Comparison of ENCODE assay signal across 12 cellular contexts in genomic region chr13:34349091-34349722, GRCh38.
DNase-seq lines count a peak whose midpoint lies in the region; ATAC-seq, FAIRE-seq and TF ChIP-seq lines count a peak whose summit lies in the region.
"Had no signal": no experiment of that assay in that cellular context is flagged by ENCODE, and none has a peak within 500 bp of the region (broad histone marks: within the 10 kb centered on the region; RNA-seq: fewer than 3 reads in every experiment).

No MANE protein-coding gene starts in this region.

- CTCF ChIA-PET in CD4-positive, alpha-beta memory T cell (lab: Charles Lee; ENCODE audit: partially characterized antibody): no interaction called here

- no peaks in the 10 kb centered on the region for H3K79me1 ChIP-seq in mesenchymal stem cell (replicated peaks; ENCODE audit: low read length, poor library complexity, severe bottlenecking)

- H3K4me3 Mint-ChIP-seq in CD4-positive, alpha-beta memory T cell: no peak overlapping the region
- H3K4me3 Mint-ChIP-seq: CD8-positive, alpha-beta T cell had no signal

- WGBS in mesenchymal stem cell: 100% methylated on average over 1 of the region's 1 CpG

- H3K4me1 Mint-ChIP-seq in CD4-positive, alpha-beta memory T cell: no peaks in the 10 kb centered on the region

- H3K27me3 ChIP-seq in mesenchymal stem cell (ENCODE audit: control insufficient read depth in 1 of 2, insufficient read depth in 1 of 2, low read length in 2 of 2): no peaks in the 10 kb centered on the region
- H3K27me3 ChIP-seq in CD4-positive, alpha-beta memory T cell (ENCODE audit: insufficient read depth, low read length): no peaks in the 10 kb centered on the region

- TF ChIP-seq CTCF in choroid plexus epithelial cell (conservative IDR thresholded peaks at IDR 0.05; ENCODE audit: low read depth, low read length): no peak

- H3K4me3 ChIP-seq in choroid plexus epithelial cell (ENCODE audit: low read depth, low read length): no peak overlapping the region
- no peak overlapping the region for H3K4me3 ChIP-seq in mesenchymal stem cell (ENCODE audit: insufficient read depth in 1 of 2, low read depth in 1 of 2, low read length in 2 of 2)
- H3K4me3 ChIP-seq in CD4-positive, alpha-beta memory T cell (ENCODE audit: low read length in 2 of 2): no peak overlapping the region
- H3K4me3 ChIP-seq: dorsolateral prefrontal cortex had no signal

- peak overlapping the region; percentile 77 to 96 for H3K18ac ChIP-seq in mesenchymal stem cell (ENCODE audit: low read depth in 1 of 2, low read length in 2 of 2)

- no peak overlapping the region for H3K9ac ChIP-seq in mesenchymal stem cell (ENCODE audit: low read length)

- DNase-seq in ACHN: peak; percentile 84
- peak; percentile 24 for DNase-seq in HTR-8/SVneo (ENCODE audit: insufficient read length, low spot score)
- DNase-seq in choroid plexus epithelial cell (ENCODE audit: low read depth): peak; percentile 98
- DNase-seq in mesenchymal stem cell: peak; percentile 93
- no peak for DNase-seq in NCI-H2081 treated with DMSO at 0.1 percent for 48 hours (lab: John Stamatoyannopoulos, UW)
- no peak for DNase-seq in CD4-positive, alpha-beta memory T cell
- DNase-seq in GF-D8 (lab: John Stamatoyannopoulos, UW): no peak
- DNase-seq: CD8-positive, alpha-beta T cell; midbrain; RPMI8226 had no signal

- in situ Hi-C loops in ACHN (cut with HindIII; ENCODE audit: low pct_ligation_motif_present, low pct_unique_long_range_greater_than_20kb, low sequenced_read_pairs): no loop called here

- H3K4me1 ChIP-seq in mesenchymal stem cell (ENCODE audit: control insufficient read depth, insufficient read depth, low read depth, low read length): peaks cover 8% of the 10 kb centered on the region
- no peaks in the 10 kb centered on the region for H3K4me1 ChIP-seq in CD4-positive, alpha-beta memory T cell (ENCODE audit: insufficient read depth, low read length)

- peak overlapping the region; percentile 92 for H4K8ac ChIP-seq in mesenchymal stem cell (ENCODE audit: low read length)

- ATAC-seq in GM18858 (IDR thresholded peaks at IDR 0.05; ENCODE audit: unreplicated experiment): no peak
- ATAC-seq: CD8-positive, alpha-beta T cell had no signal

- peak overlapping the region; percentile 63 for H2BK5ac ChIP-seq in mesenchymal stem cell (ENCODE audit: low read depth, low read length, poor library complexity, severe bottlenecking)

- intact Hi-C loops in CD4-positive, alpha-beta memory T cell (cut with micrococcal nuclease): no loop called here

- H3K27me3 Mint-ChIP-seq in CD4-positive, alpha-beta memory T cell: peaks cover 0 to 1% of the 10 kb centered on the region in 2 donors

- H3K36me3 ChIP-seq in mesenchymal stem cell (ENCODE audit: control insufficient read depth in 1 of 2, insufficient read depth in 2 of 2, low read depth in 1 of 2, low read length in 2 of 2): no peaks in the 10 kb centered on the region
- no peaks in the 10 kb centered on the region for H3K36me3 ChIP-seq in CD4-positive, alpha-beta memory T cell (ENCODE audit: insufficient read depth, low read length)

- H2BK15ac ChIP-seq in mesenchymal stem cell (ENCODE audit: low read depth, poor library complexity, severe bottlenecking): no peak overlapping the region

- H4K91ac ChIP-seq in mesenchymal stem cell (ENCODE audit: low read length): peak overlapping the region; percentile 97

- H3K4ac ChIP-seq in mesenchymal stem cell (ENCODE audit: low read depth in 1 of 2, low read length in 2 of 2): peak overlapping the region; percentile 94 to 96

- H2BK12ac ChIP-seq in mesenchymal stem cell (ENCODE audit: low read length in 2 of 2): peak overlapping the region; percentile 97 to 99

- peak overlapping the region in 1 of 2 experiments; percentile 6 for H3K14ac ChIP-seq in mesenchymal stem cell (ENCODE audit: low read length in 2 of 2)

- H3K9me3 Mint-ChIP-seq in CD4-positive, alpha-beta memory T cell: peaks cover 0 to 10% (median 4%) of the 10 kb centered on the region in 8 donors
- H3K9me3 Mint-ChIP-seq: CD8-positive, alpha-beta T cell had no signal

- H3K36me3 Mint-ChIP-seq in CD4-positive, alpha-beta memory T cell: no peaks in the 10 kb centered on the region
- H3K36me3 Mint-ChIP-seq: CD8-positive, alpha-beta T cell had no signal

- H3K27ac Mint-ChIP-seq in CD4-positive, alpha-beta memory T cell: no peak overlapping the region
- H3K27ac Mint-ChIP-seq: CD8-positive, alpha-beta T cell had no signal

- no peak overlapping the region for H2BK120ac ChIP-seq in mesenchymal stem cell (ENCODE audit: low read depth, low read length)

- H2AFZ ChIP-seq in mesenchymal stem cell (ENCODE audit: low read depth, low read length): no peak overlapping the region

- H3K23ac ChIP-seq in mesenchymal stem cell (ENCODE audit: low read length in 2 of 2): peak overlapping the region in 1 of 2 experiments; percentile 96

- H2AK5ac ChIP-seq in mesenchymal stem cell (ENCODE audit: low read length, severe bottlenecking): peak overlapping the region; percentile 18

- peak overlapping the region; percentile 94 for H3K27ac ChIP-seq in mesenchymal stem cell (ENCODE audit: low read length, poor library complexity, severe bottlenecking)
- no peak overlapping the region for H3K27ac ChIP-seq in CD4-positive, alpha-beta memory T cell (ENCODE audit: low read depth, low read length)

- FAIRE-seq in HTR-8/SVneo (lab: Jason Lieb, UNC): no peak

- POLR2A ChIA-PET in CD4-positive, alpha-beta memory T cell (lab: Charles Lee; ENCODE audit: partially characterized antibody): no interaction called here

- no peak overlapping the region for H3K4me2 ChIP-seq in mesenchymal stem cell (ENCODE audit: low read length, poor library complexity, severe bottlenecking)

- H3K9me3 ChIP-seq in mesenchymal stem cell (ENCODE audit: control insufficient read depth, low read length): no peaks in the 10 kb centered on the region
- H3K9me3 ChIP-seq in CD4-positive, alpha-beta memory T cell (ENCODE audit: control insufficient read depth in 1 of 2, low read length in 2 of 2): no peaks in the 10 kb centered on the region

Comparison
In these comparisons a context has a peak if more than half of its experiments do, and no peak if none do; other contexts are left out.
1. DNase-seq: peak in ACHN (single experiment), HTR-8/SVneo (single experiment), choroid plexus epithelial cell (single experiment) and mesenchymal stem cell (single experiment); none in NCI-H2081 treated with DMSO at 0.1 percent for 48 hours (single experiment), CD4-positive, alpha-beta memory T cell (0 of 5) and GF-D8 (single experiment).